In the genomic region with DNA sequence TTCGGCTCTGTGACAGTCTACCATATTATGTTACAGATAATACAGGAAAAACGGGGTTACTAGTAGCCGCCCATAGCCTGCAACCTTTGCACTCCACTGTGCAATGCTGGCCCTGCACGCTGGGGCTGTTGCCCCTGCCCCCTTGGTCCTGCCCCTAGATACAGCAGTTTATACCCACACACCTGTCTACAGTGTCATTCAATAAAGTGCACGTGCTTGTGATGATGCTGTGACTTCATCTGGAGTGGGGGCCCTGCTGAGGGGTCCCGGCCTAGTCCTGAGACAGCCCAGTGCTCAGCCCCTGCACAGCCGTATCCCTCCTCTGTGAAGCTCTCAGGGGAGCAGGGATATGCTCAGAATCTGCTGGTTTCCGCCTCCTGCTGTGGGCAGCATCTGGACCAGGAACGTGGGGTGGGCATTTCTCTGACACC, we compare ENCODE assay signal across 12 cellular contexts. TPM values are rescaled to one million over a fixed set of nuclear protein-coding genes. Genes with fewer than 3 reads are reported as not detected.
DNase-seq lines count a peak whose midpoint lies in the region; ATAC-seq, FAIRE-seq and TF ChIP-seq lines count a peak whose summit lies in the region.
"Had no signal": no experiment of that assay in that cellular context is flagged by ENCODE, and none has a peak within 500 bp of the region (broad histone marks: within the 10 kb centered on the region; RNA-seq: fewer than 3 reads in every experiment).

No MANE protein-coding gene starts in this region.

- no peak overlapping the region for H2AFZ ChIP-seq in GM12878 (ENCODE audit: control insufficient read depth, low read depth, low read length)

- DNase-seq in activated CD4-positive, alpha-beta T cell treated with anti-CD3 and anti-CD28 coated beads for 36 hours, result peak; percentile 59
- DNase-seq in activated CD4-positive, alpha-beta T cell treated with anti-CD3 and anti-CD28 coated beads, Interleukin-2, amount 50 U/mL, for 1 hour, result no peak
- DNase-seq in GM12878 (ENCODE audit: low read depth, low spot score) (no peak), lower leg skin (ENCODE audit: low spot score in 2 of 2) (no peak), thoracic aorta (ENCODE audit: low spot score) (no peak), mesenteric fat pad (ENCODE audit: low spot score) (no peak), H54 (ENCODE audit: insufficient read length, low spot score) (no peak)
- DNase-seq in NK-92 treated with Interleukin-12 subunit alpha and Interleukin-12 subunit beta, amount 100 ng/mL, for 24 hours (lab: John Stamatoyannopoulos, UW), result no peak
- DNase-seq: activated CD8-positive, alpha-beta memory T cell treated with anti-CD3 and anti-CD28 coated beads, Interleukin-2, amount 50 U/mL, for 4 hours; NCI-H2029 treated with DMSO at 0.1 percent for 48 hours had no signal

- no peak for FAIRE-seq in GM12878 (lab: Jason Lieb, UNC)
- FAIRE-seq in H54 (lab: Jason Lieb, UNC), result no peak

- TF ChIP-seq RAD21 in GM12878 (IDR thresholded peaks at IDR 0.05; ENCODE audit: insufficient read depth, low read depth, low read length), result no peak

- RAD21 ChIA-PET in GM12878 (lab: Charles Lee; ENCODE audit: unreplicated experiment), result interaction anchor here (1.1 to 4.5 kb wide), 5 partner anchors 12 to 108 kb away, joined by 3 to 46 read pairs (median 4); a partner anchor contains a TSS

- peaks cover 66% of the 10 kb centered on the region for H3K79me2 ChIP-seq in GM12878 (ENCODE audit: control insufficient read depth, insufficient read depth, low read length)

- peak overlapping the region; percentile 87 for H3K4me3 ChIP-seq in GM12878
- H3K4me3 ChIP-seq in lower leg skin (ENCODE audit: low read depth, poor library complexity, severe bottlenecking), result peak overlapping the region; percentile 11
- peak overlapping the region; percentile 57 for H3K4me3 ChIP-seq in thoracic aorta

- ATAC-seq in activated CD4-positive, alpha-beta T cell treated with anti-CD3 and anti-CD28 coated beads for 36 hours, result no peak
- no peak for ATAC-seq in GM12878
- no peak for ATAC-seq in thoracic aorta (ENCODE audit: insufficient number of reproducible peaks, low FRiP score, low read depth)

- in situ Hi-C loops in GM12878 (cut with MboI), result no loop called here

- no peaks in the 10 kb centered on the region for H3K9me3 Mint-ChIP-seq in activated CD4-positive, alpha-beta T cell treated with anti-CD3 and anti-CD28 coated beads for 36 hours (ENCODE audit: low read depth)

- no peak for TF ChIP-seq CTCF in GM12878 (IDR thresholded peaks at IDR 0.05 in 2 of 3, conservative IDR thresholded peaks at IDR 0.05 in 1 of 3; ENCODE audit: control insufficient read depth in 2 of 3, extremely low read depth in 1 of 3, insufficient read depth in 1 of 3, low read depth in 3 of 3, low read length in 3 of 3)
- TF ChIP-seq CTCF in lower leg skin (IDR thresholded peaks at IDR 0.05), result no peak
- no peak for TF ChIP-seq CTCF in thoracic aorta (IDR thresholded peaks at IDR 0.05)

- no peak for TF ChIP-seq POLR2A in GM12878 (IDR thresholded peaks at IDR 0.05; ENCODE audit: low read depth, low read length)
- TF ChIP-seq POLR2A in lower leg skin (IDR thresholded peaks at IDR 0.05), result no peak
- no peak for TF ChIP-seq POLR2A in H54 (IDR thresholded peaks at IDR 0.05; ENCODE audit: low read depth, low read length)

- no peaks in the 10 kb centered on the region for H3K9me3 ChIP-seq in GM12878 (replicated peaks; ENCODE audit: control insufficient read depth, insufficient read depth, low read length)
- no peaks in the 10 kb centered on the region for H3K9me3 ChIP-seq in thoracic aorta

- H3K36me3 ChIP-seq in GM12878 (ENCODE audit: control insufficient read depth in 2 of 2, insufficient read depth in 2 of 2, low read length in 1 of 2) (peaks cover 2 to 5% of the 10 kb centered on the region in 2 experiments; a peak in 3 of 4 replicates), thoracic aorta (no peaks in the 10 kb centered on the region)

- CTCF ChIA-PET in activated CD4-positive, alpha-beta T cell treated with anti-CD3 and anti-CD28 coated beads for 36 hours (lab: Charles Lee), result interaction anchor here (3.6 to 4.0 kb wide), 2 partner anchors 9 to 65 kb away, joined by 26 to 42 read pairs; a partner anchor contains a TSS
- CTCF ChIA-PET in GM12878 (lab: Yijun Ruan, JAX), result interaction anchor here (1.0 to 3.7 kb wide), 4 partner anchors 13 to 108 kb away, joined by 3 to 43 read pairs (median 10); a partner anchor contains a TSS

- intact Hi-C loops in activated CD4-positive, alpha-beta T cell treated with anti-CD3 and anti-CD28 coated beads for 36 hours (cut with DNase I, micrococcal nuclease), result loop anchor here in 1 of 2 experiments (2.0 kb wide), 1 partner anchor 192 kb away; a partner anchor contains a TSS
- intact Hi-C loops in GM12878 (cut with micrococcal nuclease; ENCODE audit: unreplicated experiment), result loop anchor here (2.0 kb wide), 1 partner anchor 16 kb away; no protein-coding TSS in a partner anchor
- intact Hi-C loops in lower leg skin (cut with DNase I; ENCODE audit: low total_unique reads), result no loop called here

- 14% methylated on average over 9 of the region's 9 CpGs for WGBS in GM12878 (ENCODE audit: insufficient coverage, insufficient replicate concordance, low lambda C conversion rate, missing lambda C conversion rate)
- whole genome bisulfite sequencing in lower leg skin, 2 donors, result 61 to 69% methylated on average over 9 of the region's 9 CpGs

- H3K4me1 Mint-ChIP-seq in activated CD4-positive, alpha-beta T cell treated with anti-CD3 and anti-CD28 coated beads for 36 hours, result peaks cover 29% of the 10 kb centered on the region

- SMC1A ChIA-PET in GM12878 (lab: Charles Lee; ENCODE audit: uncharacterized antibody, unreplicated experiment), result interaction anchor here (1.0 to 4.0 kb wide), 4 partner anchors 9 to 39 kb away, joined by 3 to 42 read pairs (median 4); no protein-coding TSS in a partner anchor

- no peak for TF ChIP-seq EP300 in GM12878 (IDR thresholded peaks at IDR 0.05; ENCODE audit: borderline replicate concordance in 1 of 2, control insufficient read depth in 1 of 2, low read depth in 2 of 2, low read length in 2 of 2)

- H3K36me3 Mint-ChIP-seq in activated CD4-positive, alpha-beta T cell treated with anti-CD3 and anti-CD28 coated beads for 36 hours (ENCODE audit: low read depth), result peaks cover 40% of the 10 kb centered on the region

- POLR2A ChIA-PET in activated CD4-positive, alpha-beta T cell treated with anti-CD3 and anti-CD28 coated beads for 36 hours (lab: Charles Lee), result interaction anchor here (0.6 kb wide), 2 partner anchors 33 to 112 kb away, joined by 3 read pairs; no protein-coding TSS in a partner anchor
- POLR2A ChIA-PET in GM12878 (lab: Charles Lee), result interaction anchor here (0.9 to 4.5 kb wide), 6 partner anchors 9 to 58 kb away, joined by 3 to 45 read pairs (median 6); no protein-coding TSS in a partner anchor

- peak overlapping the region; percentile 95 for H3K4me3 Mint-ChIP-seq in activated CD4-positive, alpha-beta T cell treated with anti-CD3 and anti-CD28 coated beads for 36 hours

- H3K27me3 ChIP-seq in GM12878 (replicated peaks in 1 of 2; ENCODE audit: control insufficient read depth in 2 of 2, insufficient read depth in 2 of 2, low read length in 1 of 2) (no peaks in the 10 kb centered on the region; a peak in 1 of 4 replicates), thoracic aorta (replicated peaks; ENCODE audit: insufficient read depth) (no peaks in the 10 kb centered on the region)

- H3K27me3 Mint-ChIP-seq in activated CD4-positive, alpha-beta T cell treated with anti-CD3 and anti-CD28 coated beads for 36 hours, result no peaks in the 10 kb centered on the region

- peak overlapping the region; percentile 97 for H3K4me2 ChIP-seq in GM12878 (ENCODE audit: control insufficient read depth, insufficient read depth)

- H3K27ac ChIP-seq in GM12878 (ENCODE audit: control insufficient read depth, insufficient read depth), result peak overlapping the region; percentile 98
- H3K27ac ChIP-seq in thoracic aorta, result no peak overlapping the region

- H3K27ac Mint-ChIP-seq in activated CD4-positive, alpha-beta T cell treated with anti-CD3 and anti-CD28 coated beads for 36 hours, result peak overlapping the region; percentile 99

- H4K20me1 ChIP-seq in GM12878 (ENCODE audit: control insufficient read depth, insufficient read depth), result no peaks in the 10 kb centered on the region

- peak overlapping the region; percentile 99 for H3K9ac ChIP-seq in GM12878 (ENCODE audit: control insufficient read depth, insufficient read depth, low read length)

- BruUV-seq in GM12878 (replicated peaks; lab: Mats Ljungman, UMichigan), result no TSS peak

- H3K4me1 ChIP-seq in GM12878 (ENCODE audit: control insufficient read depth, insufficient read depth, low read length), result peaks cover 15% of the 10 kb centered on the region
- H3K4me1 ChIP-seq in thoracic aorta (ENCODE audit: control insufficient read depth in 1 of 2, low read depth in 2 of 2), result peaks cover 9 to 39% of the 10 kb centered on the region in 2 donors

RNA-seq across cellular contexts. Expression of a gene that starts 1.2 kb away (rescaled TPM):
- 100 to 1,000 TPM; 248 to 285 TPM for total RNA-seq in activated CD4-positive, alpha-beta T cell treated with anti-CD3 and anti-CD28 coated beads for 36 hours
- 166 and 177 TPM in 2 replicates for total RNA-seq in GM12878 (2013; cell fraction: nucleolus; rRNA removed)
- total RNA-seq in GM12878 (2014; rRNA removed), result 543 and 574 TPM in 2 replicates
- 485 and 549 TPM in 2 replicates for total RNA-seq in GM12878 (2014; rRNA removed; fragmentation: Illumina TruSeq; extraction: Trizol)
- 396 and 453 TPM in 2 replicates for total RNA-seq in GM12878 (2021)
- 839 TPM for polyA plus RNA-seq in GM12878 (2011; ENCODE audit: low read depth)
- polyA plus RNA-seq in GM12878 (2011; rRNA removed), result 240 and 671 TPM in 2 replicates
- 1,141 and 1,225 TPM in 2 replicates for polyA plus RNA-seq in GM12878 (2011; cell fraction: cytosol; rRNA removed)
- 403 and 488 TPM in 2 replicates for polyA plus RNA-seq in GM12878 (2011; cell fraction: nucleus; rRNA removed)
- polyA plus RNA-seq in GM12878 (2012), result 758 and 904 TPM in 2 replicates
- 491 and 1,007 TPM in 2 replicates for polyA plus RNA-seq in GM12878 (2014; fragmentation: Illumina TruSeq; extraction: Trizol)
- 1,000 to 10,000 TPM; 1,771 to 2,788 TPM for polyA plus RNA-seq in GM12878 (2014; fragmentation: Nextera tagmentation; extraction: Ambion mirVana)
- 864 and 887 TPM in 2 replicates for polyA plus RNA-seq in GM12878 (2014; rRNA removed)
- 100 to 1,000 TPM; 456 to 479 TPM for polyA plus RNA-seq in GM12878 (2016; fragmentation: Nextera tagmentation; extraction: Ambion mirVana)
- polyA minus RNA-seq in GM12878 (2011; rRNA and poly(A)+ RNA removed), result 804 and 1,098 TPM in 2 replicates
- polyA minus RNA-seq in GM12878 (2011; cell fraction: cytosol; rRNA and poly(A)+ RNA removed), result 178 and 190 TPM in 2 replicates
- polyA minus RNA-seq in GM12878 (2011; cell fraction: nucleus; rRNA and poly(A)+ RNA removed), result 183 and 217 TPM in 2 replicates
- total RNA-seq in lower leg skin, result 100 to 1,000 TPM in 1 of 4 donors, 10 to 100 TPM in 3; 44.2 to 114 (median 65.4) TPM
- 100 to 1,000 TPM; 182 to 220 TPM for total RNA-seq in thoracic aorta
- 232 TPM for total RNA-seq in mesenteric fat pad

RNA-seq across cellular contexts. Expression of a gene that starts 5.6 kb away (rescaled TPM):
- total RNA-seq in activated CD4-positive, alpha-beta T cell treated with anti-CD3 and anti-CD28 coated beads for 36 hours, result 100 to 1,000 TPM in 1 of 2 experiments, 10 to 100 TPM in 1; 77.5 to 122 TPM
- total RNA-seq in GM12878 (2013; cell fraction: nucleolus; rRNA removed), result 0.61 TPM in 1 of 2 replicates, not detected in the other
- 0.33 and 1.3 TPM in 2 replicates for total RNA-seq in GM12878 (2014; rRNA removed)
- total RNA-seq in GM12878 (2014; rRNA removed; fragmentation: Illumina TruSeq; extraction: Trizol), result 0.54 and 0.88 TPM in 2 replicates
- total RNA-seq in GM12878 (2021), result 2.5 and 3.0 TPM in 2 replicates
- 2.3 TPM for polyA plus RNA-seq in GM12878 (2011; ENCODE audit: low read depth)
- polyA plus RNA-seq in GM12878 (2011; rRNA removed), result 0.58 and 0.98 TPM in 2 replicates
- 0.54 and 1.2 TPM in 2 replicates for polyA plus RNA-seq in GM12878 (2011; cell fraction: cytosol; rRNA removed)
- polyA plus RNA-seq in GM12878 (2011; cell fraction: nucleus; rRNA removed), result 1.2 and 1.6 TPM in 2 replicates
- polyA plus RNA-seq in GM12878 (2012), result 2.1 and 2.4 TPM in 2 replicates
- polyA plus RNA-seq in GM12878 (2014; fragmentation: Illumina TruSeq; extraction: Trizol), result 1.5 TPM in 1 of 2 replicates, not detected in the other
- 1 to 10 TPM; 2.1 to 2.3 TPM for polyA plus RNA-seq in GM12878 (2014; fragmentation: Nextera tagmentation; extraction: Ambion mirVana)
- polyA plus RNA-seq in GM12878 (2014; rRNA removed), result 0.77 and 1.8 TPM in 2 replicates
- 1 to 10 TPM; 2.2 to 3.6 TPM for polyA plus RNA-seq in GM12878 (2016; fragmentation: Nextera tagmentation; extraction: Ambion mirVana)
- not detected in 2 replicates for polyA minus RNA-seq in GM12878 (2011; rRNA and poly(A)+ RNA removed)
- 3.7 and 7.7 TPM in 2 replicates for polyA minus RNA-seq in GM12878 (2011; cell fraction: cytosol; rRNA and poly(A)+ RNA removed)
- 0.97 and 1.3 TPM in 2 replicates for polyA minus RNA-seq in GM12878 (2011; cell fraction: nucleus; rRNA and poly(A)+ RNA removed)
- 100 to 1,000 TPM in 1 of 4 donors, 10 to 100 TPM in 3; 39.6 to 124 (median 84.2) TPM for total RNA-seq in lower leg skin
- total RNA-seq in thoracic aorta, result 100 to 1,000 TPM; 275 to 514 TPM
- total RNA-seq in mesenteric fat pad, result 964 TPM

RNA-seq across cellular contexts. Expression of a gene that starts 7.5 kb away (rescaled TPM):
- 100 to 1,000 TPM; 451 to 474 TPM for total RNA-seq in activated CD4-positive, alpha-beta T cell treated with anti-CD3 and anti-CD28 coated beads for 36 hours
- 32.0 and 32.3 TPM in 2 replicates for total RNA-seq in GM12878 (2013; cell fraction: nucleolus; rRNA removed)
- 267 and 271 TPM in 2 replicates for total RNA-seq in GM12878 (2014; rRNA removed)
- total RNA-seq in GM12878 (2014; rRNA removed; fragmentation: Illumina TruSeq; extraction: Trizol), result 295 and 327 TPM in 2 replicates
- 676 and 768 TPM in 2 replicates for total RNA-seq in GM12878 (2021)
- polyA plus RNA-seq in GM12878 (2011; ENCODE audit: low read depth), result 582 TPM
- polyA plus RNA-seq in GM12878 (2011; rRNA removed), result 116 and 205 TPM in 2 replicates
- 159 and 247 TPM in 2 replicates for polyA plus RNA-seq in GM12878 (2011; cell fraction: cytosol; rRNA removed)
- polyA plus RNA-seq in GM12878 (2011; cell fraction: nucleus; rRNA removed), result 40.7 and 48.7 TPM in 2 replicates
- 605 and 961 TPM in 2 replicates for polyA plus RNA-seq in GM12878 (2012)
- 422 and 741 TPM in 2 replicates for polyA plus RNA-seq in GM12878 (2014; fragmentation: Illumina TruSeq; extraction: Trizol)
- 1,000 to 10,000 TPM; 2,669 to 3,672 TPM for polyA plus RNA-seq in GM12878 (2014; fragmentation: Nextera tagmentation; extraction: Ambion mirVana)
- polyA plus RNA-seq in GM12878 (2014; rRNA removed), result 611 and 755 TPM in 2 replicates
- 100 to 1,000 TPM; 707 to 829 TPM for polyA plus RNA-seq in GM12878 (2016; fragmentation: Nextera tagmentation; extraction: Ambion mirVana)
- 67.7 and 77.6 TPM in 2 replicates for polyA minus RNA-seq in GM12878 (2011; rRNA and poly(A)+ RNA removed)
- 83.9 and 93.5 TPM in 2 replicates for polyA minus RNA-seq in GM12878 (2011; cell fraction: cytosol; rRNA and poly(A)+ RNA removed)
- polyA minus RNA-seq in GM12878 (2011; cell fraction: nucleus; rRNA and poly(A)+ RNA removed), result 31.3 and 51.8 TPM in 2 replicates
- total RNA-seq in lower leg skin, result 10 to 100 TPM; 22.2 to 99.4 (median 52.9) TPM
- total RNA-seq in thoracic aorta, result 100 to 1,000 TPM; 275 to 477 TPM
- total RNA-seq in mesenteric fat pad, result 657 TPM

RNA-seq across cellular contexts. Expression of a gene that starts 15.7 kb away (rescaled TPM):
- total RNA-seq in activated CD4-positive, alpha-beta T cell treated with anti-CD3 and anti-CD28 coated beads for 36 hours, result not detected
- not detected in 2 replicates for total RNA-seq in GM12878 (2013; cell fraction: nucleolus; rRNA removed)
- total RNA-seq in GM12878 (2014; rRNA removed) (not detected in 2 replicates), GM12878 (2014; rRNA removed; fragmentation: Illumina TruSeq; extraction: Trizol) (not detected in 2 replicates), GM12878 (2021) (not detected in 2 replicates), lower leg skin (not detected), thoracic aorta (not detected), mesenteric fat pad (not detected)
- polyA plus RNA-seq in GM12878 (2011; ENCODE audit: low read depth), result not detected
- polyA plus RNA-seq in GM12878 (2011; rRNA removed) (not detected in 2 replicates), GM12878 (2014; fragmentation: Illumina TruSeq; extraction: Trizol) (not detected in 2 replicates), GM12878 (2014; fragmentation: Nextera tagmentation; extraction: Ambion mirVana) (not detected), GM12878 (2014; rRNA removed) (not detected in 2 replicates), GM12878 (2016; fragmentation: Nextera tagmentation; extraction: Ambion mirVana) (not detected)
- polyA plus RNA-seq in GM12878 (2011; cell fraction: cytosol; rRNA removed), result not detected in 2 replicates
- not detected in 2 replicates for polyA plus RNA-seq in GM12878 (2011; cell fraction: nucleus; rRNA removed)
- not detected in 2 replicates for polyA plus RNA-seq in GM12878 (2012)
- not detected in 2 replicates for polyA minus RNA-seq in GM12878 (2011; rRNA and poly(A)+ RNA removed)
- not detected in 2 replicates for polyA minus RNA-seq in GM12878 (2011; cell fraction: cytosol; rRNA and poly(A)+ RNA removed)
- not detected in 2 replicates for polyA minus RNA-seq in GM12878 (2011; cell fraction: nucleus; rRNA and poly(A)+ RNA removed)
- total RNA-seq: A172, omental fat pad had no signal

RNA-seq across cellular contexts. Expression of a gene that starts 26.1 kb away (rescaled TPM):
- total RNA-seq in activated CD4-positive, alpha-beta T cell treated with anti-CD3 and anti-CD28 coated beads for 36 hours, result 10 to 100 TPM; 73.4 to 82.3 TPM
- total RNA-seq in GM12878 (2013; cell fraction: nucleolus; rRNA removed), result 80.7 and 93.8 TPM in 2 replicates
- total RNA-seq in GM12878 (2014; rRNA removed) (3.5 and 3.9 TPM in 2 replicates), GM12878 (2014; rRNA removed; fragmentation: Illumina TruSeq; extraction: Trizol) (1.3 and 1.9 TPM in 2 replicates), GM12878 (2021) (7.3 and 8.2 TPM in 2 replicates), lower leg skin (1 to 10 TPM; 4.0 to 7.7 (median 6.9) TPM), thoracic aorta (10 to 100 TPM; 54.2 to 68.8 TPM), mesenteric fat pad (25.2 TPM)
- 13.0 TPM for polyA plus RNA-seq in GM12878 (2011; ENCODE audit: low read depth)
- polyA plus RNA-seq in GM12878 (2011; rRNA removed) (1.7 and 2.9 TPM in 2 replicates), GM12878 (2014; fragmentation: Illumina TruSeq; extraction: Trizol) (0.17 and 1.5 TPM in 2 replicates), GM12878 (2014; fragmentation: Nextera tagmentation; extraction: Ambion mirVana) (under 1 TPM; 0.10 to 0.27 TPM), GM12878 (2014; rRNA removed) (7.9 and 8.3 TPM in 2 replicates), GM12878 (2016; fragmentation: Nextera tagmentation; extraction: Ambion mirVana) (1 to 10 TPM; 1.0 to 1.7 TPM)
- polyA plus RNA-seq in GM12878 (2011; cell fraction: cytosol; rRNA removed), result 2.1 and 4.4 TPM in 2 replicates
- 82.4 and 97.9 TPM in 2 replicates for polyA plus RNA-seq in GM12878 (2011; cell fraction: nucleus; rRNA removed)
- 34.6 and 36.7 TPM in 2 replicates for polyA plus RNA-seq in GM12878 (2012)
- polyA minus RNA-seq in GM12878 (2011; rRNA and poly(A)+ RNA removed), result 0.80 and 2.4 TPM in 2 replicates
- 0.80 and 1.1 TPM in 2 replicates for polyA minus RNA-seq in GM12878 (2011; cell fraction: cytosol; rRNA and poly(A)+ RNA removed)
- polyA minus RNA-seq in GM12878 (2011; cell fraction: nucleus; rRNA and poly(A)+ RNA removed), result 7.3 and 13.1 TPM in 2 replicates

Comparison
In these comparisons a context has a peak if more than half of its experiments do, and no peak if none do; other contexts are left out.
1. H3K4me3 ChIP-seq: peak in every context shown above with its lines; median percentile 87 in GM12878; 57 in thoracic aorta; 11 in lower leg skin.
2. RNA of a gene that starts 5.6 kb away (total RNA-seq): 964 TPM in mesenteric fat pad (single experiment), 275 to 514 TPM in thoracic aorta, 77.5 to 122 TPM in activated CD4-positive, alpha-beta T cell treated with anti-CD3 and anti-CD28 coated beads for 36 hours and 39.6 to 124 TPM in lower leg skin; 0.33 to 3.0 TPM in GM12878; every median in the first group is over 10 times any median in the second.